In genomic region chr12:30746190-30746589, GRCh38 we compare ENCODE assay signal across 23 cellular contexts.
"Had no signal": no experiment of that assay in that cellular context is flagged by ENCODE, and none has a peak within 500 bp of the region (broad histone marks: within the 10 kb centered on the region; RNA-seq: fewer than 3 reads in every experiment).

No MANE protein-coding gene starts in this region.

- DNase-seq: cortex of kidney; dorsolateral prefrontal cortex; effector CD8-positive, alpha-beta T cell; foreskin melanocyte; heart right ventricle; hypothalamus; kidney; left cardiac atrium; left ventricle myocardium superior; mesenchymal stem cell; midbrain; nucleus accumbens; ovary; right cardiac atrium; stimulated activated CD4-positive, alpha-beta T cell treated with anti-CD3 and anti-CD28 coated beads, Interleukin-4, amount 100 ng/mL, for 1 hour; stimulated activated CD8-positive, alpha-beta memory T cell treated with anti-CD3 and anti-CD28 coated beads, Interleukin-4, amount 100 ng/mL, for 48 hours; stimulated activated naive CD8-positive, alpha-beta T cell treated with anti-CD3 and anti-CD28 coated beads, Interleukin-15, Interleukin-2, amounts not matched to agents 100 U/mL and 50 U/mL, for 24 hours; thyroid gland; uterus had no signal

- H3K9me3 ChIP-seq: heart right ventricle, ovary, suprapubic skin, thyroid gland, uterus had no signal

- H3K36me3 ChIP-seq: ovary, thyroid gland, uterus had no signal

- H3K4me1 ChIP-seq: neural progenitor cell, suprapubic skin, thyroid gland, uterus had no signal

- H3K27me3 ChIP-seq: dorsolateral prefrontal cortex, heart right ventricle, neural progenitor cell, ovary, suprapubic skin, thyroid gland, uterus had no signal

- H3K27ac ChIP-seq: dorsolateral prefrontal cortex, heart right ventricle, neural progenitor cell, ovary, suprapubic skin, thyroid gland, uterus had no signal

- H3K4me3 ChIP-seq: dorsolateral prefrontal cortex, heart right ventricle, lung, neural progenitor cell, ovary, smooth muscle cell, suprapubic skin, thyroid gland, uterus had no signal
